ENCODE assay signal across 8 cellular contexts in the genomic region with DNA sequence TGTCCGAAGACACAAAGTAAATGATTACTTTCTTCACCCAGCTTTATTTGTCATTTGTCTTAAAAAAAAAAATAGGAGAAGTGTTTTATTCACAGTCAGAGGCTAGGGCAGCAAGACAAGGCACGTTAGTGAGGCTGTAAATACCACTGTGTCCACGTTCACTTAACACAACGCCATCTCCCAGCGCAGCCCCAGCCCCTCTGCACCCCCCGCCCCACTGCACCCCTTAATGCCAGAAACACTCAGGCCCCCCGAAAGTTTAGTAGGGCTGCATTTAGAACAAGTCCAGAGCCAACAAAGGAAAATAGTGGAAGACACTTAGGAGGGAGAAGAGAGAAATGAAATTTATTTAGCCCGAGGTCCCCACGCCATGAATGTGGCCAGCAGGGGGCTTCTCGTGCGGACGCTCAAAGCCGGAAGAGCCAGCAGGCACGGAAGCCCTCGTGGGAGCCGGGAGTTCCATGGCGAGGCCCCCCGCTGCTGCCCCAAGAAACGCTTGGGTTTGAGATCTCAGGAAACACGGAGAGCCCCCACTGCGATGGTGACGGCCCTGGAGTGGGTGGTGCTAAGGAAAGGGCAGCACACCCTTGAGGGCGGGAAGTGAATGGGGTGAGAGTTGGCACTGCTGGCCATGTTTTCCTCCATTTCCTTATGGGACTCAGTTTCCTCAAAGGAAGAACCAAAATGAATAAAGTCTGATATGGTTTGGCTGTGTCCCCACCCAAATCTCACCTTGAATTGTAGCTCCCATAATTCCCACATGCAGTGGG. TPM values are rescaled to one million over a fixed set of nuclear protein-coding genes. Genes with fewer than 3 reads are reported as not detected.
DNase-seq lines count a peak whose midpoint lies in the region; ATAC-seq, FAIRE-seq and TF ChIP-seq lines count a peak whose summit lies in the region.

No MANE protein-coding gene starts in this region.

- 5 to 7% methylated on average over 22 to 23 of the region's 23 CpGs for WGBS in pancreas, 2 donors

- H3K27ac ChIP-seq in HCT116 (ENCODE audit: low read depth, low read length), result peak overlapping the region; percentile 50
- H3K27ac ChIP-seq in pancreas, result peak overlapping the region in 2 of 4 donors; percentile 46 to 51
- H3K27ac ChIP-seq in upper lobe of right lung, result peak overlapping the region; percentile 47

- H3K9ac ChIP-seq in HCT116 (ENCODE audit: low read length), result peak overlapping the region; percentile 27

- no peaks in the 10 kb centered on the region for H4K20me1 ChIP-seq in HCT116 (ENCODE audit: insufficient read depth)

- TF ChIP-seq CTCF in HCT116 (IDR thresholded peaks at IDR 0.05 in 2 of 3, conservative IDR thresholded peaks at IDR 0.05 in 1 of 3; ENCODE audit: borderline replicate concordance in 1 of 3, insufficient read depth in 1 of 3, low read depth in 2 of 3, low read length in 2 of 3) (peak; percentile 69 to 74 (median 73)), pancreas (IDR thresholded peaks at IDR 0.05) (peak; percentile 46 to 56 (median 50)), upper lobe of right lung (IDR thresholded peaks at IDR 0.05) (peak; percentile 74)

- peak; percentile 76 for TF ChIP-seq RAD21 in HCT116 (IDR thresholded peaks at IDR 0.05; ENCODE audit: low read depth)

- H3K4me1 ChIP-seq in HCT116 (ENCODE audit: control insufficient read depth in 1 of 2, insufficient read depth in 2 of 2, low read length in 2 of 2) (peaks cover 13 to 20% of the 10 kb centered on the region in 2 experiments), pancreas (peaks cover 0 to 8% (median 0%) of the 10 kb centered on the region in 3 donors), upper lobe of right lung (peaks cover 4% of the 10 kb centered on the region)

- intact Hi-C loops in HCT116 (cut with micrococcal nuclease) (loop anchor here (1.0 to 5.0 kb wide), 4 partner anchors 182 to 395 kb away; no protein-coding TSS in a partner anchor), pancreas (cut with DNase I) (loop anchor here in 1 of 3 donors (5.0 kb wide), 1 partner anchor 393 kb away; no protein-coding TSS in a partner anchor), upper lobe of right lung (cut with DNase I) (loop anchor here (2.0 kb wide), 1 partner anchor 396 kb away; no protein-coding TSS in a partner anchor)

- ATAC-seq in HCT116 (peak; percentile 70), pancreas (peak; percentile 87 to 93 (median 90)), upper lobe of right lung (peak; percentile 90), GM18502 (IDR thresholded peaks at IDR 0.05; ENCODE audit: poor library complexity, unreplicated experiment) (no peak)

- H3K9me2 ChIP-seq in HCT116 (ENCODE audit: insufficient read depth), result no peaks in the 10 kb centered on the region

- H3K36me3 ChIP-seq in HCT116 (ENCODE audit: control insufficient read depth in 1 of 2, insufficient read depth in 2 of 2, low read length in 2 of 2), result no peaks in the 10 kb centered on the region
- no peaks in the 10 kb centered on the region for H3K36me3 ChIP-seq in pancreas
- H3K36me3 ChIP-seq in upper lobe of right lung, result no peaks in the 10 kb centered on the region

- DNase-seq in CD1c-positive myeloid dendritic cell (ENCODE audit: extremely low spot score), result peak; percentile 46
- DNase-seq in HCT116 (ENCODE audit: low read depth, low spot score), result peak; percentile 61
- DNase-seq in RCC 7860 (ENCODE audit: low spot score), result peak; percentile 18
- peak; percentile 51 for DNase-seq in activated naive CD4-positive, alpha-beta T cell treated with anti-CD3 and anti-CD28 coated beads, Interleukin-2, amount 50 U/mL, for 16 hours
- peak; percentile 39 for DNase-seq in glomerular endothelial cell (ENCODE audit: extremely low read depth, low read depth, low spot score)
- peak; percentile 47 to 84 (median 62) for DNase-seq in pancreas
- DNase-seq in upper lobe of right lung, result peak; percentile 85

- POLR2A ChIA-PET in HCT116 (lab: Charles Lee), result interaction anchor here (0.8 to 2.5 kb wide), 7 partner anchors 302 to 447 kb away, joined by 3 to 25 read pairs (median 3); a partner anchor contains a TSS

- H2AFZ ChIP-seq in HCT116 (ENCODE audit: low read depth, low read length, poor library complexity, severe bottlenecking), result peak overlapping the region; percentile 98

- RAD21 ChIA-PET in HCT116 (lab: Charles Lee; ENCODE audit: low non-redundant PET in 1 of 2, low total read pairs in 2 of 2, uncharacterized antibody in 2 of 2, unreplicated experiment in 2 of 2), result interaction anchor here (0.6 to 1.7 kb wide), 9 partner anchors 72 to 398 kb away, joined by 3 to 11 read pairs (median 6); no protein-coding TSS in a partner anchor

- no peak for TF ChIP-seq POLR2A in HCT116 (IDR thresholded peaks at IDR 0.05; ENCODE audit: borderline replicate concordance, extremely low read depth, insufficient read depth, insufficient read length)

- CTCF ChIA-PET in HCT116 (lab: Charles Lee), result interaction anchor here (0.6 to 2.9 kb wide), 23 partner anchors 9 to 402 kb away, joined by 3 to 97 read pairs (median 5); a partner anchor contains a TSS

- H3K27me3 ChIP-seq in HCT116 (ENCODE audit: insufficient read depth, low read length) (no peaks in the 10 kb centered on the region), pancreas (no peaks in the 10 kb centered on the region), upper lobe of right lung (no peaks in the 10 kb centered on the region)

- BruUV-seq in HCT116 (replicated peaks; lab: Mats Ljungman, UMichigan), result no TSS peak

- H3K4me3 ChIP-seq in HCT116 (replicated peaks in 1 of 2; ENCODE audit: low read depth in 1 of 2, low read length in 2 of 2) (peak overlapping the region; percentile 16 to 50), pancreas (peak overlapping the region; percentile 3 to 35 (median 18)), upper lobe of right lung (peak overlapping the region; percentile 46)

- no peaks in the 10 kb centered on the region for H3K9me3 ChIP-seq in HCT116 (ENCODE audit: control insufficient read depth in 1 of 2, insufficient read depth in 1 of 2, low read depth in 1 of 2, low read length in 2 of 2)
- H3K9me3 ChIP-seq in pancreas, result no peaks in the 10 kb centered on the region
- H3K9me3 ChIP-seq in upper lobe of right lung, result no peaks in the 10 kb centered on the region

- peak overlapping the region; percentile 86 for H3K4me2 ChIP-seq in HCT116 (ENCODE audit: low read length)

- FAIRE-seq in RCC 7860 (lab: Jason Lieb, UNC) (no peak), pancreas (lab: Jason Lieb, UNC) (no peak)

- H3K79me2 ChIP-seq in HCT116 (ENCODE audit: insufficient read depth, low read length), result no peaks in the 10 kb centered on the region

TF ChIP-seq in HCT116, 20 proteins besides CTCF, POLR2A, EP300 and RAD21 (continues in another document):
- TF ChIP-seq EZH2 (IDR thresholded peaks at IDR 0.05) (no peak), EZH2phosphoT487 (IDR thresholded peaks at IDR 0.05; ENCODE audit: borderline replicate concordance) (no peak), FOSL1 (IDR thresholded peaks at IDR 0.05; ENCODE audit: low read depth) (no peak), CEBPB (IDR thresholded peaks at IDR 0.05; ENCODE audit: low read depth) (no peak), YY1 (IDR thresholded peaks at IDR 0.05; ENCODE audit: extremely low read depth, insufficient replicate concordance, low read depth, low read length) (peak; percentile 24), ELF1 (IDR thresholded peaks at IDR 0.05; ENCODE audit: borderline replicate concordance, low read depth) (peak; percentile 75), CBX3 (IDR thresholded peaks at IDR 0.05; ENCODE audit: low read depth) (peak; percentile 47; the same call in 1 of the 2 replicates), TCF7L2 (IDR thresholded peaks at IDR 0.05; ENCODE audit: borderline replicate concordance, extremely low read depth, insufficient read depth, insufficient read length) (peak; percentile 45), SP1 (IDR thresholded peaks at IDR 0.05; ENCODE audit: low read depth) (no peak), JUND (IDR thresholded peaks at IDR 0.05) (no peak), ZNF274 (IDR thresholded peaks at IDR 0.05; ENCODE audit: low read depth, low read length) (no peak), ZFX (IDR thresholded peaks at IDR 0.05) (no peak), EGR1 (IDR thresholded peaks at IDR 0.05; ENCODE audit: low read depth) (no peak), POLR2AphosphoS5 (IDR thresholded peaks at IDR 0.05; ENCODE audit: low read depth, low read length) (0 out of 2 replicates have a peak, but pooled peaks have one; percentile 33), SIN3A (IDR thresholded peaks at IDR 0.05; ENCODE audit: low read depth) (no peak), SRF (IDR thresholded peaks at IDR 0.05; ENCODE audit: low read depth) (no peak)
- TF ChIP-seq, protein P1, sequence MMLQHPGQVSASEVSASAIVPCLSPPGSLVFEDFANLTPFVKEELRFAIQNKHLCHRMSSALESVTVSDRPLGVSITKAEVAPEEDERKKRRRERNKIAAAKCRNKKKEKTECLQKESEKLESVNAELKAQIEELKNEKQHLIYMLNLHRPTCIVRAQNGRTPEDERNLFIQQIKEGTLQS (IDR thresholded peaks at IDR 0.05), result no peak
- TF ChIP-seq, protein P2, sequence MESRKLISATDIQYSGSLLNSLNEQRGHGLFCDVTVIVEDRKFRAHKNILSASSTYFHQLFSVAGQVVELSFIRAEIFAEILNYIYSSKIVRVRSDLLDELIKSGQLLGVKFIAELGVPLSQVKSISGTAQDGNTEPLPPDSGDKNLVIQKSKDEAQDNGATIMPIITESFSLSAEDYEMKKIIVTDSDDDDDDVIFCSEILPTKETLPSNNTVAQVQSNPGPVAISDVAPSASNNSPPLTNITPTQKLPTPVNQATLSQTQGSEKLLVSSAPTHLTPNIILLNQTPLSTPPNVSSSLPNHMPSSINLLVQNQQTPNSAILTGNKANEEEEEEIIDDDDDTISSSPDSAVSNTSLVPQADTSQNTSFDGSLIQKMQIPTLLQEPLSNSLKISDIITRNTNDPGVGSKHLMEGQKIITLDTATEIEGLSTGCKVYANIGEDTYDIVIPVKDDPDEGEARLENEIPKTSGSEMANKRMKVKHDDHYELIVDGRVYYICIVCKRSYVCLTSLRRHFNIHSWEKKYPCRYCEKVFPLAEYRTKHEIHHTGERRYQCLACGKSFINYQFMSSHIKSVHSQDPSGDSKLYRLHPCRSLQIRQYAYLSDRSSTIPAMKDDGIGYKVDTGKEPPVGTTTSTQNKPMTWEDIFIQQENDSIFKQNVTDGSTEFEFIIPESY (IDR thresholded peaks at IDR 0.05; ENCODE audit: extremely low read depth, insufficient replicate concordance, low read length), result no peak

RNA-seq across cellular contexts. Expression of a gene that starts 50.2 kb away (rescaled TPM):
- total RNA-seq in HCT116 (2021; ENCODE audit: unreplicated experiment), result not detected
- polyA plus RNA-seq in HCT116 (2012), result not detected in 2 replicates
- not detected in 2 replicates for total RNA-seq in glomerular endothelial cell
- total RNA-seq in pancreas, result under 1 TPM; 0.09 to 0.75 (median 0.26) TPM
- polyA plus RNA-seq in pancreas, result under 1 TPM in 1 of 2 donors, not detected in 1; 0.12 TPM
- 1.2 TPM for total RNA-seq in upper lobe of right lung

Comparison
In these comparisons a context has a peak if more than half of its experiments do, and no peak if none do; other contexts are left out.
1. DNase-seq: peak in every context shown above with its lines; median percentile 85 in upper lobe of right lung; 62 in pancreas; 61 in HCT116; 51 in activated naive CD4-positive, alpha-beta T cell treated with anti-CD3 and anti-CD28 coated beads, Interleukin-2, amount 50 U/mL, for 16 hours; 46 in CD1c-positive myeloid dendritic cell; 39 in glomerular endothelial cell; 18 in RCC 7860.